In genomic region chr2:64045938-64046337, GRCh38 we compare ENCODE assay signal across 29 cellular contexts.
"Had no signal": no experiment of that assay in that cellular context is flagged by ENCODE, and none has a peak within 500 bp of the region (broad histone marks: within the 10 kb centered on the region; RNA-seq: fewer than 3 reads in every experiment).

No MANE protein-coding gene starts in this region.

- H3K27me3 ChIP-seq: left lung, pancreas, sigmoid colon, spleen, tibial nerve, uterus had no signal

- FAIRE-seq: islet of Langerhans, kidney, pancreas, small intestine had no signal

- H3K9me3 Mint-ChIP-seq: immature natural killer cell; naive thymus-derived CD8-positive, alpha-beta T cell; stimulated activated effector memory CD8-positive, alpha-beta T cell treated with anti-CD3 and anti-CD28 coated beads, Interleukin-12 subunit alpha, Interleukin-12 subunit beta, amount 100 ng/mL, for 72 hours; stimulated activated naive CD8-positive, alpha-beta T cell treated with anti-CD3 and anti-CD28 coated beads, Interleukin-15, Interleukin-2, amounts not matched to agents 100 ng/mL and 50 ng/mL, for 24 hours had no signal

- DNase-seq: hippocampal formation; immature natural killer cell; kidney; left colon; left lung; lower lobe of right lung; mammary epithelial cell; mesenchymal stem cell; naive thymus-derived CD8-positive, alpha-beta T cell; nucleus accumbens; pancreas; posterior cingulate gyrus; retina; right cardiac atrium; sigmoid colon; small intestine; spleen; stimulated activated CD4-positive, alpha-beta T cell treated with anti-CD3 and anti-CD28 coated beads, Interleukin-4, amount 100 ng/mL, for 24 hours; stimulated activated naive CD4-positive, alpha-beta T cell; substantia nigra; uterus had no signal

- ATAC-seq: left colon; left lung; lower lobe of right lung; naive thymus-derived CD8-positive, alpha-beta T cell; pancreas; right cardiac atrium; stimulated activated effector memory CD8-positive, alpha-beta T cell treated with anti-CD3 and anti-CD28 coated beads, Interleukin-12 subunit alpha, Interleukin-12 subunit beta, amount 100 ng/mL, for 72 hours had no signal

- H3K4me1 ChIP-seq: prostate gland, sigmoid colon, uterus had no signal

- H3K27me3 Mint-ChIP-seq: naive thymus-derived CD8-positive, alpha-beta T cell; stimulated activated naive CD8-positive, alpha-beta T cell treated with anti-CD3 and anti-CD28 coated beads, Interleukin-15, Interleukin-2, amounts not matched to agents 100 ng/mL and 50 ng/mL, for 24 hours; type B pancreatic cell had no signal

- H3K4me3 Mint-ChIP-seq: immature natural killer cell; naive thymus-derived CD8-positive, alpha-beta T cell; nephron; neural crest cell; stimulated activated effector memory CD8-positive, alpha-beta T cell treated with anti-CD3 and anti-CD28 coated beads, Interleukin-12 subunit alpha, Interleukin-12 subunit beta, amount 100 ng/mL, for 72 hours; stimulated activated naive CD8-positive, alpha-beta T cell treated with anti-CD3 and anti-CD28 coated beads, Interleukin-15, Interleukin-2, amounts not matched to agents 100 ng/mL and 50 ng/mL, for 24 hours; type B pancreatic cell had no signal

- H3K36me3 Mint-ChIP-seq: immature natural killer cell; naive thymus-derived CD8-positive, alpha-beta T cell; stimulated activated effector memory CD8-positive, alpha-beta T cell treated with anti-CD3 and anti-CD28 coated beads, Interleukin-12 subunit alpha, Interleukin-12 subunit beta, amount 100 ng/mL, for 72 hours; type B pancreatic cell had no signal

- H3K27ac ChIP-seq: left lung, lower lobe of right lung, pancreas, prostate gland, sigmoid colon, spleen, tibial nerve, uterus had no signal

- H3K36me3 ChIP-seq: left lung, lower lobe of right lung, pancreas, prostate gland, sigmoid colon, spleen, tibial nerve, uterus had no signal

- H3K4me3 ChIP-seq: left lung, lower lobe of right lung, pancreas, prostate gland, sigmoid colon, spleen, tibial nerve, uterus had no signal

- H3K9me3 ChIP-seq: left lung, lower lobe of right lung, pancreas, prostate gland, sigmoid colon, spleen, tibial nerve, uterus had no signal

- H3K27ac Mint-ChIP-seq: immature natural killer cell; naive thymus-derived CD8-positive, alpha-beta T cell; nephron; stimulated activated effector memory CD8-positive, alpha-beta T cell treated with anti-CD3 and anti-CD28 coated beads, Interleukin-12 subunit alpha, Interleukin-12 subunit beta, amount 100 ng/mL, for 72 hours; stimulated activated naive CD8-positive, alpha-beta T cell treated with anti-CD3 and anti-CD28 coated beads, Interleukin-15, Interleukin-2, amounts not matched to agents 100 ng/mL and 50 ng/mL, for 24 hours; type B pancreatic cell had no signal
